1 cellular context compared by ENCODE assay signal in the genomic region with DNA sequence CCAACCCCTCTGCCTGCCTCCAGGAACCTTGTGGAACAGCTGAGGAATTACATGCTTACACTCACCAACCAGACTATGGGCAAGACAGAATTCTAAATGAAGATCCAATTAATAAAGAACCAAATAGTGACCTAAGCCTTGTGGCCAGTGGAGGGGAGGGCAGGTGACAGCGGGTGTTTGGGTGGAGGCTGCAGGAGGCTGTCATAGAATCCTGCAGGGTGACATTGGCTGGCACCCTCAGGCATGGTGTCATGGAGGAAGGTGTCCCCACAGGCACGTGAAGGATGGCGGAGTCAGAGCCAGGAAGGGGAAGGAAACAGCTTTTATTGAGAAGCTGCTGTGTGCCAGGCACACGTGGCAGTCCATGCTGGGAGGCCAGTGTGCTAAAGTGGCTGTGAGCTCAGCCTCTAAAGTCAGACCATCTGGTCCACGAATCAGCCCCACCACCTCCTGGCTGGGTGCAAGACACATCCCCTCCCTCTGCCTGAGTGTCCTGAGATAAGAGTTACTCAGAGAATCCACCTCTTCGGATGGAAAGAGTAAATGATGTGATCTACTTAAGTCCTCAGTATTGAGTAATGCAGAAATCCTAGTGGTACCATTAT.
TF ChIP-seq lines count a peak whose summit lies in the region.

No MANE protein-coding gene starts in this region.

TF ChIP-seq in H1, 55 proteins besides CTCF, POLR2A, EP300 and RAD21 (continued from another document):
- no peak for TF ChIP-seq ASH2L (IDR thresholded peaks at IDR 0.05; ENCODE audit: low read length)
- TF ChIP-seq TEAD4 (IDR thresholded peaks at IDR 0.05; ENCODE audit: low read depth, low read length) = no peak
- TF ChIP-seq, protein P1, sequence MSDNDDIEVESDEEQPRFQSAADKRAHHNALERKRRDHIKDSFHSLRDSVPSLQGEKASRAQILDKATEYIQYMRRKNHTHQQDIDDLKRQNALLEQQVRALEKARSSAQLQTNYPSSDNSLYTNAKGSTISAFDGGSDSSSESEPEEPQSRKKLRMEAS (IDR thresholded peaks at IDR 0.05) = no peak
- TF ChIP-seq SIX5 (IDR thresholded peaks at IDR 0.05; ENCODE audit: low read depth, low read length) = no peak
- TF ChIP-seq NRF1 (IDR thresholded peaks at IDR 0.05; ENCODE audit: low read depth, low read length) = no peak
- no peak for TF ChIP-seq ZNF274 (IDR thresholded peaks at IDR 0.05; ENCODE audit: borderline replicate concordance, extremely low read depth, low read length)
- TF ChIP-seq RFX5 (IDR thresholded peaks at IDR 0.05; ENCODE audit: borderline replicate concordance, low read depth, low read length) = no peak
- TF ChIP-seq PHF8 (conservative IDR thresholded peaks at IDR 0.05; ENCODE audit: low read depth, low read length) = no peak
- TF ChIP-seq SP4 (IDR thresholded peaks at IDR 0.05; ENCODE audit: low read length) = no peak
- TF ChIP-seq CEBPB (IDR thresholded peaks at IDR 0.05; ENCODE audit: low read depth, low read length) = no peak
- no peak for TF ChIP-seq KDM4A (IDR thresholded peaks at IDR 0.05; ENCODE audit: low read depth, low read length, severe bottlenecking)
- no peak for TF ChIP-seq GABPA (IDR thresholded peaks at IDR 0.05; ENCODE audit: borderline replicate concordance, insufficient read depth, low read length)
- no peak for TF ChIP-seq TBP (IDR thresholded peaks at IDR 0.05; ENCODE audit: low read depth, low read length)
- no peak for TF ChIP-seq SIN3A (conservative IDR thresholded peaks at IDR 0.05 in 1 of 2, IDR thresholded peaks at IDR 0.05 in 1 of 2; ENCODE audit: low read depth in 1 of 2, low read length in 2 of 2)
